Comparison of ENCODE assay signal across 22 cellular contexts in genomic region chr3:54408328-54408727, GRCh38.
"Had no signal": no experiment of that assay in that cellular context is flagged by ENCODE, and none has a peak within 500 bp of the region (broad histone marks: within the 10 kb centered on the region; RNA-seq: fewer than 3 reads in every experiment).

No MANE protein-coding gene starts in this region.

- H3K4me3 ChIP-seq: SJSA1, SK-N-MC had no signal

- H3K27ac ChIP-seq: HL-60, KMS-11, SJSA1, SK-N-MC had no signal

- H3K4me1 ChIP-seq: SJSA1 had no signal

- ATAC-seq: Panc1, Right ventricle myocardium inferior had no signal

- H3K27me3 ChIP-seq: SJSA1 had no signal

- H3K4me2 ChIP-seq: KMS-11 had no signal

- DNase-seq: Kasumi-1, MM.1S, NCI-H1092, NCI-H1105 treated with DMSO at 0.1 percent for 48 hours, NCI-H1417 treated with DMSO at 0.1 percent for 48 hours, NCI-H146, NCI-H1694 treated with DMSO at 0.1 percent for 48 hours, NCI-H1930, NCI-H2081, NCI-H2107, NCI-H2227 treated with DMSO at 0.1 percent for 48 hours, NCI-H524, NCI-H526 treated with DMSO at 0.1 percent for 48 hours, NCI-H748 treated with DMSO at 0.1 percent for 48 hours, SHP77 treated with DMSO at 0.1 percent for 48 hours had no signal

- H3K9ac ChIP-seq: KMS-11 had no signal

- H3K9me3 ChIP-seq: SJSA1 had no signal

- H3K36me3 ChIP-seq: SJSA1 had no signal

- FAIRE-seq: HTR-8/SVneo had no signal
